In the genomic region with DNA sequence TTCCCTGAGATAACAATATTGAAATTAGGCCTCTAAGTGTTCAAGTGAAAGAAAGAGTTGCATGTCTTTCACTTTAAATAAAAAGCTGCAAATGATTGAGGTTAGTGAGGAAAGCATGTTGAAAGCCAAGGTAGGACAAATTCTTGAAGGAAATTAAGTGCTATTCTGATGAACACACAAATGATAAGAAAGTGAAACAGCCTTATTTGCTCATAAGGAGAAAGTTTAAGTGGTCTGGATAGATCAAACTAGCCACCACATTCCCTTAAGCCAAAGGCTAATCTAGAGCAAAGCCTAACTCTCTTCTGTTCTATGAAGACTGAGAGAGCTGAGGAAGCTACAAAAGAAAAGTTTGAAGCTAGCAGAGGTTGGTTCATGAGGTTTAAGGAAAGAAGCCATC, we compare ENCODE assay signal across 20 cellular contexts. TPM values are rescaled to one million over a fixed set of nuclear protein-coding genes. Genes with fewer than 3 reads are reported as not detected.
A peak's percentile ranks its signal among the peaks of the same experiment; 100 is the strongest.
DNase-seq lines count a peak whose midpoint lies in the region; FAIRE-seq and TF ChIP-seq lines count a peak whose summit lies in the region.
"Had no signal": no experiment of that assay in that cellular context is flagged by ENCODE, and none has a peak within 500 bp of the region (broad histone marks: within the 10 kb centered on the region; RNA-seq: fewer than 3 reads in every experiment).

No MANE protein-coding gene starts in this region.

- no peaks in the 10 kb centered on the region for H3K36me3 ChIP-seq in KOPT-K1 (ENCODE audit: insufficient read depth, low read length)
- no peaks in the 10 kb centered on the region for H3K36me3 ChIP-seq in astrocyte (ENCODE audit: insufficient read depth, low read length)
- H3K36me3 ChIP-seq: BE2C, ovary, suprapubic skin had no signal

- H3K27ac ChIP-seq in KOPT-K1 (ENCODE audit: low read depth, low read length, poor library complexity, severe bottlenecking) (peak overlapping the region; percentile 71), astrocyte (ENCODE audit: low read depth, low read length) (no peak overlapping the region)
- H3K27ac ChIP-seq: 22Rv1, esophagus squamous epithelium, ovary, suprapubic skin had no signal

- peaks cover 4% of the 10 kb centered on the region for H3K79me2 ChIP-seq in astrocyte (ENCODE audit: insufficient read depth, low read length)

- TF ChIP-seq CTCF in astrocyte (IDR thresholded peaks at IDR 0.05; ENCODE audit: insufficient read depth, low read depth, low read length) (no peak), progenitor cell of endocrine pancreas (IDR thresholded peaks at IDR 0.05; ENCODE audit: unreplicated experiment) (no peak)

- peak overlapping the region; percentile 55 for H3K4me3 Mint-ChIP-seq in T-helper 1 cell treated with Interleukin-12 subunit alpha and Interleukin-12 subunit beta and Interleukin-4 antibody, amounts not matched to agents 30 μg/mL and 1 μg/mL, for 36 hours
- H3K4me3 Mint-ChIP-seq in astrocyte (ENCODE audit: unreplicated experiment): no peak overlapping the region
- H3K4me3 Mint-ChIP-seq in progenitor cell of endocrine pancreas (ENCODE audit: low read depth): no peak overlapping the region

- peaks cover 32% of the 10 kb centered on the region for H3K36me3 Mint-ChIP-seq in T-helper 1 cell treated with Interleukin-12 subunit alpha and Interleukin-12 subunit beta and Interleukin-4 antibody, amounts not matched to agents 30 μg/mL and 1 μg/mL, for 36 hours (ENCODE audit: low read depth)
- H3K36me3 Mint-ChIP-seq in astrocyte (ENCODE audit: low read depth, unreplicated experiment): peaks cover 7% of the 10 kb centered on the region
- peaks cover 5% of the 10 kb centered on the region for H3K36me3 Mint-ChIP-seq in progenitor cell of endocrine pancreas (ENCODE audit: insufficient read depth)

- DNase-seq in T-helper 1 cell (no peak), astrocyte (ENCODE audit: low read depth) (no peak), progenitor cell of endocrine pancreas (ENCODE audit: low spot score, unreplicated experiment) (no peak), NCI-H774 (lab: John Stamatoyannopoulos, UW) (no peak), NCI-H1436 (lab: John Stamatoyannopoulos, UW) (no peak), DMS153 treated with DMSO at 0.1 percent for 48 hours (lab: John Stamatoyannopoulos, UW; ENCODE audit: unreplicated experiment) (no peak)
- DNase-seq: activated CD4-positive, CD25-positive, alpha-beta regulatory T cell; amygdala; BE2C; central memory CD4-positive, alpha-beta T cell; DMS153; effector CD4-positive, alpha-beta T cell; esophagus squamous epithelium; NCI-H1105 treated with DMSO at 0.1 percent for 48 hours; ovary; SHP77 had no signal

- peak overlapping the region; percentile 77 for H3K27ac Mint-ChIP-seq in T-helper 1 cell treated with Interleukin-12 subunit alpha and Interleukin-12 subunit beta and Interleukin-4 antibody, amounts not matched to agents 30 μg/mL and 1 μg/mL, for 36 hours
- H3K27ac Mint-ChIP-seq in astrocyte (ENCODE audit: unreplicated experiment) (peak overlapping the region; percentile 0), progenitor cell of endocrine pancreas (peak overlapping the region; percentile 3)

- no peak overlapping the region for H3K9ac ChIP-seq in astrocyte (ENCODE audit: low read length)

- no peak overlapping the region for H3K4me2 ChIP-seq in astrocyte (ENCODE audit: low read length)

- H3K9me3 Mint-ChIP-seq in T-helper 1 cell treated with Interleukin-12 subunit alpha and Interleukin-12 subunit beta and Interleukin-4 antibody, amounts not matched to agents 30 μg/mL and 1 μg/mL, for 36 hours: no peaks in the 10 kb centered on the region
- H3K9me3 Mint-ChIP-seq in astrocyte (ENCODE audit: unreplicated experiment): no peaks in the 10 kb centered on the region
- H3K9me3 Mint-ChIP-seq in progenitor cell of endocrine pancreas (ENCODE audit: low read depth): no peaks in the 10 kb centered on the region

- peaks cover 76% of the 10 kb centered on the region for H3K4me1 Mint-ChIP-seq in T-helper 1 cell treated with Interleukin-12 subunit alpha and Interleukin-12 subunit beta and Interleukin-4 antibody, amounts not matched to agents 30 μg/mL and 1 μg/mL, for 36 hours (ENCODE audit: low read depth)
- H3K4me1 Mint-ChIP-seq in astrocyte (ENCODE audit: low read depth, unreplicated experiment) (peaks cover 7% of the 10 kb centered on the region), progenitor cell of endocrine pancreas (ENCODE audit: low read depth) (peaks cover 12% of the 10 kb centered on the region)

- no peak overlapping the region for H2AFZ ChIP-seq in astrocyte (ENCODE audit: low read depth, low read length)

- no peak for FAIRE-seq in astrocyte (lab: Jason Lieb, UNC)

- H4K20me1 ChIP-seq in astrocyte (ENCODE audit: insufficient read depth, low read length): peaks cover 15% of the 10 kb centered on the region

- H3K4me1 ChIP-seq in astrocyte (ENCODE audit: insufficient read depth, low read length): peaks cover under 1% of the 10 kb centered on the region

- no peak overlapping the region for H3K4me3 ChIP-seq in astrocyte (ENCODE audit: insufficient read depth, low read depth, low read length)
- H3K4me3 ChIP-seq: esophagus squamous epithelium, ovary, suprapubic skin had no signal

- no peaks in the 10 kb centered on the region for H3K9me3 ChIP-seq in KOPT-K1 (ENCODE audit: insufficient read depth, low read length, poor library complexity, severe bottlenecking)
- H3K9me3 ChIP-seq in astrocyte (ENCODE audit: insufficient read depth, low read depth, low read length): no peaks in the 10 kb centered on the region
- H3K9me3 ChIP-seq: BE2C, esophagus squamous epithelium, ovary, suprapubic skin had no signal

- no peaks in the 10 kb centered on the region for H3K27me3 Mint-ChIP-seq in T-helper 1 cell treated with Interleukin-12 subunit alpha and Interleukin-12 subunit beta and Interleukin-4 antibody, amounts not matched to agents 30 μg/mL and 1 μg/mL, for 36 hours (ENCODE audit: low read depth)
- H3K27me3 Mint-ChIP-seq in astrocyte (ENCODE audit: low read depth, unreplicated experiment) (no peaks in the 10 kb centered on the region), progenitor cell of endocrine pancreas (no peaks in the 10 kb centered on the region)

- no peaks in the 10 kb centered on the region for H3K27me3 ChIP-seq in astrocyte (ENCODE audit: insufficient read depth, low read length)
- H3K27me3 ChIP-seq: BE2C, esophagus squamous epithelium, ovary, suprapubic skin had no signal

RNA-seq across cellular contexts. Expression of a gene that starts 36.1 kb away (rescaled TPM):
- total RNA-seq in astrocyte (21.4 and 22.2 TPM in 2 replicates), progenitor cell of endocrine pancreas (30.0 and 34.6 TPM in 2 replicates)

Comparison
In these comparisons a context has a peak if more than half of its experiments do, and no peak if none do; other contexts are left out.
1. H3K27ac Mint-ChIP-seq: peak in every context shown above with its lines; median percentile 77 in T-helper 1 cell treated with Interleukin-12 subunit alpha and Interleukin-12 subunit beta and Interleukin-4 antibody, amounts not matched to agents 30 μg/mL and 1 μg/mL, for 36 hours; 3 in progenitor cell of endocrine pancreas; 0 in astrocyte.